In the genomic region with DNA sequence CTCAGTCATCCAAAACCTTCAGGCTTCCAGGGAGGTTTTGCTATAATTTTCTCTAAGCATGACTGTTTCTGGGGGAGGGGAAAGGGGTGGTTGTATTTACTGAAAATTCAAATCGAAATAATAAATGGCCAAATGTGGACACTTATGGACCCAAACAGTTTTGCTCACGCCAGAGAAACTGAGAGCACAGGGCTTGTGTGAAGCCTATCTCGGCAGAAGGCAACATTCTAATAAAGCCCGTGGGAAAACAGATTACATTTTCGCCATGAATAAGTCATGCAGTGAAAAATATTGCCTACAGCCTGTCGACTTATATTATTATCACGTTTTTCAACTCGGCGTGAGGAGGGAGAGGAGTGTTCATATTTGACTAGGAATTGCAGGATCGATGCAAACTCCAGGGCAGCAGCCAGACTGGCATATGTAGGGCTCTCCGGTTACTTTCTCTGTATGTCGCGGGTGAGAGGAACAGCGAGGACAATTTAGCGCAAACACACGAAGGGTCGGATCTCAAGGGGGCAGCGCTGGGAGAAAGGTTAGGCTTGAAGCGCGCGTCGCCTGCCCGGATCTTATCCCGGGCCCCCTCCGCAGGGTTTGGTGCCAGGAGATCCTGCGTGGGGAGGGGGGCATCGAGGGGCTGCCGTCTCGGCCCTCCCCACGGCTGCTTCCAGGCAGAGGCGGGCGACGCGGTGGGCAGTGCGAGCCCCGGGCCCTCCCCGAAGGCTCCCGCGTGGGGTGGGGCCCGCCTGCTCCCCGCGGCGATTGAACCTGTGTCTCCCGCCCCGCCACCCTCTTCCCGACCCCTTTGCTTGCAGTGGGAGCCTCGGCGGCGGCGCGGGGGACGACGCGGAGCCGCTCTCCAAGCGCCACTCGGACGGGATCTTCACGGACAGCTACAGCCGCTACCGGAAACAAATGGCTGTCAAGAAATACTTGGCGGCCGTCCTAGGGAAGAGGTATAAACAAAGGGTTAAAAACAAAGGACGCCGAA, we compare ENCODE assay signal across 8 cellular contexts. TPM values are rescaled to one million over a fixed set of nuclear protein-coding genes. Genes with fewer than 3 reads are reported as not detected.
DNase-seq lines count a peak whose midpoint lies in the region; ATAC-seq, FAIRE-seq and TF ChIP-seq lines count a peak whose summit lies in the region.

No MANE protein-coding gene starts in this region.

- H3K9me3 Mint-ChIP-seq in activated T-helper 2 cell treated with anti-CD3 and anti-CD28 coated beads, Interferon-gamma antibody, Interleukin-2, Interleukin-4, amounts not matched to agents 10 μg/mL and 5 μg/mL and 100 μg/mL, durations not matched to agents 14 hours and 24 hours and 36 hours = no peaks in the 10 kb centered on the region

- FAIRE-seq in urothelium cell line (lab: Jason Lieb, UNC) = peak; percentile 53

- H3K27ac Mint-ChIP-seq in activated T-helper 2 cell treated with anti-CD3 and anti-CD28 coated beads, Interferon-gamma antibody, Interleukin-2, Interleukin-4, amounts not matched to agents 10 μg/mL and 5 μg/mL and 100 μg/mL, durations not matched to agents 14 hours and 24 hours and 36 hours = no peak overlapping the region

- peaks cover 0 to 51% of the 10 kb centered on the region in 2 donors for H3K4me1 ChIP-seq in right atrium auricular region

- peaks cover 77% of the 10 kb centered on the region for H3K27me3 Mint-ChIP-seq in activated T-helper 2 cell treated with anti-CD3 and anti-CD28 coated beads, Interferon-gamma antibody, Interleukin-2, Interleukin-4, amounts not matched to agents 10 μg/mL and 5 μg/mL and 100 μg/mL, durations not matched to agents 14 hours and 24 hours and 36 hours (ENCODE audit: low read depth)

- DNase-seq in right atrium auricular region (ENCODE audit: low spot score) (no peak), Right ventricle myocardium inferior (ENCODE audit: missing footprints) (no peak), lower leg skin (ENCODE audit: low spot score in 2 of 2) (no peak), urothelium cell line (ENCODE audit: low spot score) (peak; percentile 61), Ammon's horn (ENCODE audit: low spot score) (no peak)
- DNase-seq in activated T-helper 2 cell treated with anti-CD3 and anti-CD28 coated beads, Interferon-gamma antibody, Interleukin-2, Interleukin-4, amounts not matched to agents 10 μg/mL and 5 μg/mL and 100 μg/mL, durations not matched to agents 14 hours and 24 hours and 36 hours (ENCODE audit: low spot score) = no peak
- no peak for DNase-seq in activated CD4-positive, alpha-beta T cell treated with anti-CD3 and anti-CD28 coated beads for 1 hour

- H3K36me3 ChIP-seq in right atrium auricular region = no peaks in the 10 kb centered on the region

- TF ChIP-seq POLR2A in lower leg skin (IDR thresholded peaks at IDR 0.05) = no peak

- H3K4me1 Mint-ChIP-seq in activated T-helper 2 cell treated with anti-CD3 and anti-CD28 coated beads, Interferon-gamma antibody, Interleukin-2, Interleukin-4, amounts not matched to agents 10 μg/mL and 5 μg/mL and 100 μg/mL, durations not matched to agents 14 hours and 24 hours and 36 hours (ENCODE audit: low read depth) = peaks cover 9% of the 10 kb centered on the region

- ATAC-seq in Right ventricle myocardium inferior (no peak), GM21619 (IDR thresholded peaks at IDR 0.05; ENCODE audit: unreplicated experiment) (no peak)

- H3K4me3 ChIP-seq in right atrium auricular region (peak overlapping the region; percentile 20 to 46), lower leg skin (ENCODE audit: low read depth, poor library complexity, severe bottlenecking) (peak overlapping the region; percentile 14)

- H3K27ac ChIP-seq in right atrium auricular region = no peak overlapping the region

- intact Hi-C loops in Right ventricle myocardium inferior (cut with DNase I) (no loop called here), lower leg skin (cut with DNase I; ENCODE audit: low total_unique reads) (no loop called here)
- intact Hi-C loops in activated T-helper 2 cell treated with anti-CD3 and anti-CD28 coated beads, Interferon-gamma antibody, Interleukin-2, Interleukin-4, amounts not matched to agents 10 μg/mL and 5 μg/mL and 100 μg/mL, durations not matched to agents 14 hours and 24 hours and 36 hours (cut with micrococcal nuclease) = no loop called here

- H3K27me3 ChIP-seq in right atrium auricular region = peaks cover 25 to 44% of the 10 kb centered on the region in 2 donors

- peaks cover 3% of the 10 kb centered on the region for H3K36me3 Mint-ChIP-seq in activated T-helper 2 cell treated with anti-CD3 and anti-CD28 coated beads, Interferon-gamma antibody, Interleukin-2, Interleukin-4, amounts not matched to agents 10 μg/mL and 5 μg/mL and 100 μg/mL, durations not matched to agents 14 hours and 24 hours and 36 hours (ENCODE audit: low read depth)

- no peak for TF ChIP-seq CTCF in right atrium auricular region (IDR thresholded peaks at IDR 0.05)
- TF ChIP-seq CTCF in lower leg skin (IDR thresholded peaks at IDR 0.05) = no peak

- 8 to 9% methylated on average over 34 to 48 of the region's 65 CpGs for whole genome bisulfite sequencing in lower leg skin, 2 donors

- no peaks in the 10 kb centered on the region for H3K9me3 ChIP-seq in right atrium auricular region

- H3K4me3 Mint-ChIP-seq in activated T-helper 2 cell treated with anti-CD3 and anti-CD28 coated beads, Interferon-gamma antibody, Interleukin-2, Interleukin-4, amounts not matched to agents 10 μg/mL and 5 μg/mL and 100 μg/mL, durations not matched to agents 14 hours and 24 hours and 36 hours (ENCODE audit: low read depth) = peak overlapping the region; percentile 51

RNA-seq across cellular contexts. Expression of a gene that starts 4.3 kb away (rescaled TPM):
- 1 to 10 TPM in 1 of 2 donors, under 1 TPM in 1; 0.41 to 2.6 TPM for total RNA-seq in right atrium auricular region
- total RNA-seq in Right ventricle myocardium inferior = not detected
- not detected in 2 replicates for total RNA-seq in activated T-helper 2 cell treated with anti-CD3 and anti-CD28 coated beads, Interferon-gamma antibody, Interleukin-2, Interleukin-4, amounts not matched to agents 10 μg/mL and 5 μg/mL and 100 μg/mL, durations not matched to agents 14 hours and 24 hours and 36 hours
- under 1 TPM in 1 of 4 donors, not detected in 3; 0.12 TPM for total RNA-seq in lower leg skin
